ENCODE assay signal across 10 cellular contexts in the genomic region with DNA sequence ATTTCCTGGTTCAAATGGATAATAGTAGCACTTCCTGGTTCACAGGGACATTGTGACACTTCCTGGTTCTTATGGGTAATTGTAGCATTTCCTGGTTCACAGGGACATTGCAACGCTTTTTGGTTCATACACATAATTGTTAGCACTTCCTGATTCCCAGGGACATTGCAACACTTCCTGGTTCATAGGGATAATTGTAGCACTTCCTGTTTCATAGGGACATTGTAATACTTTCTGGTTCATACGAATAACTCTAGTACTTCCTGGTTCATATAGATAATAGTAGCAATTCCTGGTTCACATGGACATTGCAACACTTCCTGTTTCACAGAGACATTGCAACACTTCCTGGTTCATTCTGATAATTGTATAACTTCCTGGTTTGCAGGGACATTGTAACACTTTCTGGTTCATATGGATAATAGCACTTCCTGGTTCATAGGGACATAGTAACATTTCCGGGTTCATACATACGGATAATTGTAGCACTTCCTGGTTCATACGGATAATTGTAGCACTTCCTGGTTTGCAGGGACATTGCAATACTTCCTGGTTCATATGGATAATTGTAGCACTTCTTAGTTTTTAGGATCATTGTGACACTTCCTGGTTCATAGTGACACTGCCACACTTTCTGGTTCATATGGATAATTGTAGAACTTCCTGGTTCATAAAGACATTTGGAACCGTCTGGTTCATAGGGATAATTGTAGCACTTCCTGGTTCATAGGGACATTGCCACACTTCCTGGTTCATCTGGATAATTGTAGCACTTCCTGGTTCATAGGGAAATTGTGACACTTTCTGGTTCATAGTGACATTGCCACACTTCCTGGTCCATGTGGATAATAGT.
A peak's percentile ranks its signal among the peaks of the same experiment; 100 is the strongest.
DNase-seq lines count a peak whose midpoint lies in the region; ATAC-seq, FAIRE-seq and TF ChIP-seq lines count a peak whose summit lies in the region.
"Had no signal": no experiment of that assay in that cellular context is flagged by ENCODE, and none has a peak within 500 bp of the region (broad histone marks: within the 10 kb centered on the region; RNA-seq: fewer than 3 reads in every experiment).

No MANE protein-coding gene starts in this region.

- no peaks in the 10 kb centered on the region for H3K9me2 ChIP-seq in OCI-LY1 (ENCODE audit: low read depth, low read length)

- H3K9me3 Mint-ChIP-seq in activated CD4-positive, alpha-beta T cell treated with anti-CD3 and anti-CD28 coated beads for 36 hours (ENCODE audit: low read depth): peaks cover 40% of the 10 kb centered on the region
- H3K9me3 Mint-ChIP-seq in central memory CD8-positive, alpha-beta T cell: peaks cover 42% of the 10 kb centered on the region

- H3K4me1 ChIP-seq in OCI-LY1 (ENCODE audit: insufficient read depth, low read length, severe bottlenecking): peaks cover 20% of the 10 kb centered on the region
- no peaks in the 10 kb centered on the region for H3K4me1 ChIP-seq in small intestine (ENCODE audit: control insufficient read depth in 2 of 2, insufficient read depth in 1 of 2, low read depth in 1 of 2, low read length in 1 of 2)
- no peaks in the 10 kb centered on the region for H3K4me1 ChIP-seq in BE2C

- H3K36me3 ChIP-seq in OCI-LY1 (ENCODE audit: insufficient read depth, low read length): peaks cover 56% of the 10 kb centered on the region; the same call in 1 of the 2 replicates
- H3K36me3 ChIP-seq in small intestine (ENCODE audit: control insufficient read depth in 2 of 2, insufficient read depth in 2 of 2, low read length in 2 of 2): peaks cover 0 to 3% of the 10 kb centered on the region in 2 donors
- no peaks in the 10 kb centered on the region for H3K36me3 ChIP-seq in BE2C

- no peaks in the 10 kb centered on the region for H4K20me1 ChIP-seq in OCI-LY1 (ENCODE audit: insufficient read depth, low read length)

- H3K27me3 ChIP-seq in OCI-LY1 (ENCODE audit: insufficient read depth, low read length) (no peaks in the 10 kb centered on the region), small intestine (ENCODE audit: control insufficient read depth in 2 of 2, insufficient read depth in 2 of 2, low read length in 2 of 2) (no peaks in the 10 kb centered on the region), BE2C (no peaks in the 10 kb centered on the region)

- POLR2A ChIA-PET in activated CD4-positive, alpha-beta T cell treated with anti-CD3 and anti-CD28 coated beads for 36 hours (lab: Charles Lee): no interaction called here

- H3K9ac ChIP-seq in OCI-LY1 (ENCODE audit: low read length): no peak overlapping the region

- intact Hi-C loops in activated CD4-positive, alpha-beta T cell treated with anti-CD3 and anti-CD28 coated beads for 36 hours (cut with DNase I, micrococcal nuclease): loop anchor here (1.0 to 5.0 kb wide), 4 partner anchors 67 to 1038 kb away; a partner anchor contains a TSS

- H3K27me3 Mint-ChIP-seq in activated CD4-positive, alpha-beta T cell treated with anti-CD3 and anti-CD28 coated beads for 36 hours: no peaks in the 10 kb centered on the region
- no peaks in the 10 kb centered on the region for H3K27me3 Mint-ChIP-seq in central memory CD8-positive, alpha-beta T cell

- H2AFZ ChIP-seq in OCI-LY1 (ENCODE audit: low read length): 0 out of 2 replicates have a peak overlapping the region, but pooled peaks have one; percentile 16

- H3K27ac Mint-ChIP-seq in activated CD4-positive, alpha-beta T cell treated with anti-CD3 and anti-CD28 coated beads for 36 hours: peak overlapping the region; percentile 93
- H3K27ac Mint-ChIP-seq in central memory CD8-positive, alpha-beta T cell (ENCODE audit: low read depth): peak overlapping the region; percentile 98

- H3K4me2 ChIP-seq in OCI-LY1 (ENCODE audit: low read length): peak overlapping the region; percentile 58

- TF ChIP-seq CTCF in OCI-LY1 (IDR thresholded peaks at IDR 0.05; ENCODE audit: low read length) (no peak), BE2C (IDR thresholded peaks at IDR 0.05; ENCODE audit: low read depth, low read length) (no peak)

- no peaks in the 10 kb centered on the region for H3K9me3 ChIP-seq in OCI-LY1 (ENCODE audit: low read length)
- H3K9me3 ChIP-seq in small intestine (ENCODE audit: control insufficient read depth, low read depth): peaks cover 2% of the 10 kb centered on the region
- H3K9me3 ChIP-seq in BE2C: no peaks in the 10 kb centered on the region

- peaks cover 78% of the 10 kb centered on the region for H3K36me3 Mint-ChIP-seq in activated CD4-positive, alpha-beta T cell treated with anti-CD3 and anti-CD28 coated beads for 36 hours (ENCODE audit: low read depth)
- peaks cover 66% of the 10 kb centered on the region for H3K36me3 Mint-ChIP-seq in central memory CD8-positive, alpha-beta T cell (ENCODE audit: insufficient read depth)

- H3K4me3 Mint-ChIP-seq in activated CD4-positive, alpha-beta T cell treated with anti-CD3 and anti-CD28 coated beads for 36 hours: peak overlapping the region; percentile 32
- H3K4me3 Mint-ChIP-seq in central memory CD8-positive, alpha-beta T cell: peak overlapping the region; percentile 79

- CTCF ChIA-PET in activated CD4-positive, alpha-beta T cell treated with anti-CD3 and anti-CD28 coated beads for 36 hours (lab: Charles Lee): no interaction called here

- H3K4me3 ChIP-seq in OCI-LY1 (ENCODE audit: low read depth, low read length, poor library complexity, severe bottlenecking): peak overlapping the region; percentile 36
- no peak overlapping the region for H3K4me3 ChIP-seq in small intestine (ENCODE audit: low read depth in 1 of 2, low read length in 2 of 2)
- H3K4me3 ChIP-seq in BE2C (ENCODE audit: low read depth, low read length): no peak overlapping the region

- H3F3A ChIP-seq in OCI-LY1 (ENCODE audit: insufficient read depth, low read length): peaks cover 10% of the 10 kb centered on the region; the same call in 1 of the 2 replicates

- H3K27ac ChIP-seq in OCI-LY1 (ENCODE audit: low read depth, low read length, poor library complexity, severe bottlenecking) (peak overlapping the region; percentile 91), small intestine (ENCODE audit: low read depth in 1 of 2, low read length in 1 of 2) (peak overlapping the region; percentile 73 to 80)

- ATAC-seq in activated CD4-positive, alpha-beta T cell treated with anti-CD3 and anti-CD28 coated beads for 36 hours: no peak
- peak; percentile 55 for ATAC-seq in central memory CD8-positive, alpha-beta T cell (replicated peaks; ENCODE audit: extremely low read depth, poor library complexity, severe bottlenecking)
- no peak for ATAC-seq in HG02938 (IDR thresholded peaks at IDR 0.05; ENCODE audit: unreplicated experiment)

- DNase-seq in activated CD4-positive, alpha-beta T cell treated with anti-CD3 and anti-CD28 coated beads for 36 hours: no peak
- no peak for DNase-seq in activated CD4-positive, alpha-beta T cell treated with anti-CD3 and anti-CD28 coated beads for 1 hour
- peak; percentile 16 to 66 for DNase-seq in central memory CD8-positive, alpha-beta T cell (ENCODE audit: low spot score in 2 of 2)
- peak; percentile 46 for DNase-seq in small intestine
- DNase-seq in AG08396 (ENCODE audit: low spot score): no peak
- DNase-seq in BE2C: no peak
- DNase-seq: islet precursor cell, NCI-H1417 treated with DMSO at 0.1 percent for 48 hours had no signal

- H3K79me2 ChIP-seq in OCI-LY1 (ENCODE audit: insufficient read depth, low read length): no peaks in the 10 kb centered on the region

- peaks cover 36% of the 10 kb centered on the region for H3K4me1 Mint-ChIP-seq in activated CD4-positive, alpha-beta T cell treated with anti-CD3 and anti-CD28 coated beads for 36 hours
- peaks cover 53% of the 10 kb centered on the region for H3K4me1 Mint-ChIP-seq in central memory CD8-positive, alpha-beta T cell

- no peak for FAIRE-seq in small intestine (lab: Jason Lieb, UNC)

- 71 to 78% (median 72%) methylated on average over 6 of the region's 6 CpGs for WGBS in small intestine, 3 donors

Comparison
In these comparisons a context has a peak if more than half of its experiments do, and no peak if none do; other contexts are left out.
1. DNase-seq: peak in central memory CD8-positive, alpha-beta T cell (2 of 2) and small intestine (single experiment); none in activated CD4-positive, alpha-beta T cell treated with anti-CD3 and anti-CD28 coated beads for 36 hours (single experiment), activated CD4-positive, alpha-beta T cell treated with anti-CD3 and anti-CD28 coated beads for 1 hour (single experiment), AG08396 (single experiment) and BE2C (single experiment).